1 cellular context compared by ENCODE assay signal in the genomic region with DNA sequence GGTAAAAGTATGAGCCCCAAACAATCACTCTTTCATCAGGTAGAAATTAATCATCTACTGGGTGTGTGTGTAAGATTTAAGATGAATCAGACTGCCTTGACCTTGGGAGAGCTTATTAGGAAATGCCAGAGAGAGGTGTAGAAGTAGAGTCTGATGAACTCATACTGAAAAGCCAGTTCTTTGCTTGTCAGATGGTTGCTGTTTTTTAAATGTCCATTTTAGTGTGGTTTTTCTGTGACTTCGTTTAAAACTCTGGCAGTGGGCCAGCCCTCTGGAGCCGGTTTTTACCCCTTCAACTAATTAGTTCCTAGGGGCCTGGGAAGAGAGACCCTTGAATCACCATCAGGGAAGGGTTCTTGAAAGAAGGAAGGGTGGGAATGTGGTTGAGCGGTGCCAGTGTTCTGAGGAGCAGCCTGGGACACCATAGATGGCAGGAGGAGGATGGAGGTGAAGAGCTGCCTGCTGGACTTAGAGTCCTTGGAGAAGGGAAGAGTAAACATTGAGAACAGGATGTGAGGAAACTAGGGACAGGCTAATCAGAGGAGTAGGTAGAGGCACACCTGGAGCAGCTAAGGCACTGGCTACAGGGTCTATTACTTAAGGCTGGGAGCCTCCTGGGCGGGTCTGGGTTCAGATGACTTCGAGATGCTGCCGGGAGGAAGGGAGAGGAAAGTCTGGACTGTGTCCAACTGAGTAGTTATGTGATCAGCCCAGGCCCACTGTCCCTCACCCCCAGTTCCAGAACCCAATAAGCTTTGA.
TF ChIP-seq lines count a peak whose summit lies in the region.

No MANE protein-coding gene starts in this region.

TF ChIP-seq in IMR-90, 13 proteins besides CTCF, POLR2A, EP300 and RAD21:
- TF ChIP-seq CEBPB (IDR thresholded peaks at IDR 0.05; ENCODE audit: low read depth, low read length) (peak; percentile 55), MXI1 (IDR thresholded peaks at IDR 0.05; ENCODE audit: borderline replicate concordance, low read depth, low read length) (no peak)
